In the genomic region with DNA sequence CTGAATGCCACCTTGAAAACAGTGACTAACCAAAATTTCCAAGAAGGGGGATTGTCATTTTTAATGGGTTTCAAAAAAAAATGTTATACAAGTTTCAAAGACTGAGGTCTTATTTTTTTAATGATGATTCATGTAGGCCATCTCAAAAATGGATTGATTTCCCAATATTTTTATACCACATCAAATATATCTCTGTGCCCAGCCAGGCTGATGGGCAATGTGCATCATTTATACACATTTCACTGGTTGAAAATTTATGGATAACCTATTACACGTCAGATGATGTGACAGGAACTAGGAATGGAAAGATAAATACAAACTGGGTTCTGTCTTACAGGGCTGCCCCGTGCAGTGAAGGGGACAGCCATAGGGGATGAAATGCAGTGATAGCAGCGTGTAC, we compare ENCODE assay signal across 24 cellular contexts.
"Had no signal": no experiment of that assay in that cellular context is flagged by ENCODE, and none has a peak within 500 bp of the region (broad histone marks: within the 10 kb centered on the region; RNA-seq: fewer than 3 reads in every experiment).

No MANE protein-coding gene starts in this region.

- H3K9me3 ChIP-seq: lower lobe of right lung, mucosa of descending colon, right lobe of liver, thyroid gland, vagina had no signal

- H3K36me3 ChIP-seq: esophagus muscularis mucosa, heart right ventricle, lower lobe of right lung, right lobe of liver, stomach, thyroid gland, vagina had no signal

- H3K4me3 ChIP-seq: dorsolateral prefrontal cortex, esophagus muscularis mucosa, heart right ventricle, lower lobe of right lung, mucosa of descending colon, right lobe of liver, stomach, thyroid gland, vagina had no signal

- H3K27me3 ChIP-seq: dorsolateral prefrontal cortex, esophagus muscularis mucosa, foreskin keratinocyte, heart right ventricle, right lobe of liver, thyroid gland, vagina had no signal

- H3K9ac ChIP-seq: parathyroid adenoma had no signal

- H3K79me2 ChIP-seq: parathyroid adenoma had no signal

- H3K4me1 ChIP-seq: foreskin keratinocyte, parathyroid adenoma, right lobe of liver, vagina had no signal

- H3K27ac ChIP-seq: dorsolateral prefrontal cortex, esophagus muscularis mucosa, foreskin keratinocyte, heart right ventricle, lower lobe of right lung, parathyroid adenoma, right lobe of liver, stomach, thyroid gland, vagina had no signal

- H2AFZ ChIP-seq: parathyroid adenoma had no signal

- DNase-seq: dorsolateral prefrontal cortex; effector CD4-positive, alpha-beta T cell; glutamatergic neuron; heart right ventricle; hippocampal formation; left ventricle myocardium superior; lower lobe of right lung; mucosa of descending colon; naive B cell; right lobe of liver; stimulated activated CD4-positive, alpha-beta T cell treated with anti-CD3 and anti-CD28 coated beads, Interleukin-15, amount 100 ng/mL, for 24 hours; stimulated activated CD4-positive, alpha-beta T cell treated with anti-CD3 and anti-CD28 coated beads, Interleukin-2, amount 100 ng/mL, for 48 hours; stimulated activated naive B cell treated with anti-CD40 and anti-IgM and Interleukin-4, amounts not matched to agents 10 μg/mL and 1 μg/mL and 100 μg/mL, for 72 hours; stomach; thyroid gland; trophoblast cell had no signal

- ATAC-seq: heart right ventricle; left ventricle myocardium superior; lower lobe of right lung; natural killer cell treated with Interleukin-12 subunit alpha and Interleukin-12 subunit beta and Interleukin-15 and Interleukin-18, amount 100 ng/mL, for 72 hours; stimulated activated naive B cell treated with anti-CD40 and anti-IgM and Interleukin-4, amounts not matched to agents 10 μg/mL and 1 μg/mL and 100 μg/mL, for 72 hours had no signal

- FAIRE-seq: colon, islet of Langerhans, small intestine had no signal
